Comparison of ENCODE assay signal across 13 cellular contexts in genomic region chr14:104023325-104024055, GRCh38.
"Had no signal": no experiment of that assay in that cellular context is flagged by ENCODE, and none has a peak within 500 bp of the region (broad histone marks: within the 10 kb centered on the region; RNA-seq: fewer than 3 reads in every experiment).

No MANE protein-coding gene starts in this region.

- DNase-seq: activated CD4-positive, alpha-beta T cell treated with anti-CD3 and anti-CD28 coated beads, Interleukin-2, amount 10 ng/mL, durations not matched to agents 7 days and 5 days; activated naive CD8-positive, alpha-beta T cell treated with anti-CD3 and anti-CD28 coated beads for 36 hours; left cardiac atrium; natural killer cell; posterior cingulate gyrus; right cardiac atrium; small intestine; stimulated activated CD4-positive, alpha-beta T cell treated with anti-CD3 and anti-CD28 coated beads, Interleukin-4, amount 100 ng/mL, for 4 hours; stimulated activated CD8-positive, alpha-beta memory T cell treated with anti-CD3 and anti-CD28 coated beads, Interleukin-4, amount 100 ng/mL, for 48 hours; stimulated activated naive CD4-positive, alpha-beta T cell treated with Interleukin-2 at 50 U/mL for 16 hours; upper lobe of left lung had no signal

- H3K36me3 ChIP-seq: ascending aorta, breast epithelium, upper lobe of left lung had no signal

- H3K4me3 ChIP-seq: ascending aorta, breast epithelium, upper lobe of left lung had no signal

- H3K27ac ChIP-seq: ascending aorta, breast epithelium, upper lobe of left lung had no signal

- H3K9me3 ChIP-seq: ascending aorta, breast epithelium, upper lobe of left lung had no signal

- ATAC-seq: natural killer cell had no signal

- H3K27me3 ChIP-seq: ascending aorta, breast epithelium, upper lobe of left lung had no signal

- H3K4me1 ChIP-seq: ascending aorta, breast epithelium, upper lobe of left lung had no signal
